27 cellular contexts compared by ENCODE assay signal in the genomic region with DNA sequence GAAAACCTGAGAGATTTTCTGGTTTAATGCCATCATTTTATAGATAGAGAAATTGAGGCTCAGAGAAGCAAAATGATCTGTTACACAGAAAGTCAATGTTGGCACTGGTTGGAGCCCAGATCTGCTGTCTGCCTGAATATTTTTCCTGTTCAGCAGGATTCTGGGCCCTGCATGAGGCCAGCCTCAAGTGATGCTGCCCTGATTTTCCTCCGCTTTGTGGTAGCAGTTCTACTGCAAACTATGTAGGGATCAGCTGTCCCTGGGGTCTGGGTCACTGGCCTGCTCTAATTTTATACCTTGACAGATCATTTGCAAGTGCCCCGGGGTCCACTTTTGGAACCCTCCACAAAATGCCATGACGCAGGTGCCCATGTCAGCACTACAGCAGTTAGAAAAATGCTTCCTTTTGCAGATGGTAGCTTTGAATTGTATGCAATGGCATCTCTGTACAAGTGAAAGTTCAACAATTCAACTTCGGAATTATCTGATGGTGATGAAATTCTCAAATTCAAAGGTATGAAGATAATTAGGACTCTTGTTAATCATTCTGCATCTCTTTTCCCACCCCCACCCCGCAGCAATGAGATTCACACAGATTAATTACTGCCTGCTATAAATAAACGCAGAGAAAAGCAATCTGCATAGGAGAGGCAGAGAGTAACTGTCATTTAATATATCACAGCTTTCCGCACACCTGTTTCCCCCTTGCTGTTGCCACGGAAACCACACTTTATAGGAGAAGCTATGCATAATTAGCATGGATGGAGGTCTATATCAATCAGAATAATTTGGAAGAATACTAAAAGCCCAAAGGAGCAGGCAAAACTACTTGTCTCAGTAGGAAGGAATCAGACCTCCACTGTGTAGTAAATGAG.
DNase-seq lines count a peak whose midpoint lies in the region; ATAC-seq and TF ChIP-seq lines count a peak whose summit lies in the region.
"Had no signal": no experiment of that assay in that cellular context is flagged by ENCODE, and none has a peak within 500 bp of the region (broad histone marks: within the 10 kb centered on the region; RNA-seq: fewer than 3 reads in every experiment).

No MANE protein-coding gene starts in this region.

- H3K9me3 ChIP-seq in SU-DHL-6 (ENCODE audit: insufficient read depth, low read length), result no peaks in the 10 kb centered on the region
- H3K9me3 ChIP-seq: breast epithelium, prostate gland, SJSA1 had no signal

- intact Hi-C loops in activated T-helper 2 cell treated with anti-CD3 and anti-CD28 coated beads, Interferon-gamma antibody, Interleukin-2, Interleukin-4, amounts not matched to agents 10 μg/mL and 5 μg/mL and 100 μg/mL, durations not matched to agents 14 hours and 24 hours and 36 hours (cut with micrococcal nuclease), result no loop called here

- H3K4me2 ChIP-seq in SU-DHL-6 (ENCODE audit: low read depth, low read length, poor library complexity, severe bottlenecking), result peak overlapping the region; percentile 68

- peaks cover 41% of the 10 kb centered on the region for H3K4me1 Mint-ChIP-seq in stimulated activated memory B cell treated with anti-CD40 and anti-IgM and Interleukin-4, amounts not matched to agents 10 μg/mL and 1 μg/mL and 100 μg/mL, for 72 hours
- peaks cover 15 to 62% (median 42%) of the 10 kb centered on the region in 4 donors for H3K4me1 Mint-ChIP-seq in naive thymus-derived CD8-positive, alpha-beta T cell
- peaks cover 14% of the 10 kb centered on the region for H3K4me1 Mint-ChIP-seq in activated T-helper 2 cell treated with anti-CD3 and anti-CD28 coated beads, Interferon-gamma antibody, Interleukin-2, Interleukin-4, amounts not matched to agents 10 μg/mL and 5 μg/mL and 100 μg/mL, durations not matched to agents 14 hours and 24 hours and 36 hours (ENCODE audit: low read depth)

- H3K36me3 ChIP-seq in SU-DHL-6 (ENCODE audit: low read length), result no peaks in the 10 kb centered on the region
- H3K36me3 ChIP-seq: breast epithelium, prostate gland, SJSA1 had no signal

- H3K27me3 ChIP-seq in SU-DHL-6 (ENCODE audit: low read length), result no peaks in the 10 kb centered on the region
- H3K27me3 ChIP-seq: breast epithelium, SJSA1 had no signal

- H3K9me3 Mint-ChIP-seq in stimulated activated memory B cell treated with anti-CD40 and anti-IgM and Interleukin-4, amounts not matched to agents 10 μg/mL and 1 μg/mL and 100 μg/mL, for 72 hours, result no peaks in the 10 kb centered on the region
- H3K9me3 Mint-ChIP-seq in naive thymus-derived CD8-positive, alpha-beta T cell, result no peaks in the 10 kb centered on the region
- no peaks in the 10 kb centered on the region for H3K9me3 Mint-ChIP-seq in activated T-helper 2 cell treated with anti-CD3 and anti-CD28 coated beads, Interferon-gamma antibody, Interleukin-2, Interleukin-4, amounts not matched to agents 10 μg/mL and 5 μg/mL and 100 μg/mL, durations not matched to agents 14 hours and 24 hours and 36 hours
- H3K9me3 Mint-ChIP-seq: effector memory CD8-positive, alpha-beta T cell; type B pancreatic cell had no signal

- H3K36me3 Mint-ChIP-seq in stimulated activated memory B cell treated with anti-CD40 and anti-IgM and Interleukin-4, amounts not matched to agents 10 μg/mL and 1 μg/mL and 100 μg/mL, for 72 hours, result no peaks in the 10 kb centered on the region
- H3K36me3 Mint-ChIP-seq in naive thymus-derived CD8-positive, alpha-beta T cell, result no peaks in the 10 kb centered on the region
- H3K36me3 Mint-ChIP-seq in activated T-helper 2 cell treated with anti-CD3 and anti-CD28 coated beads, Interferon-gamma antibody, Interleukin-2, Interleukin-4, amounts not matched to agents 10 μg/mL and 5 μg/mL and 100 μg/mL, durations not matched to agents 14 hours and 24 hours and 36 hours (ENCODE audit: low read depth), result no peaks in the 10 kb centered on the region
- H3K36me3 Mint-ChIP-seq: type B pancreatic cell had no signal

- H3K9me2 ChIP-seq in SU-DHL-6 (replicated peaks; ENCODE audit: insufficient read depth, low read length), result no peaks in the 10 kb centered on the region

- no peak overlapping the region for H3K4me3 Mint-ChIP-seq in stimulated activated memory B cell treated with anti-CD40 and anti-IgM and Interleukin-4, amounts not matched to agents 10 μg/mL and 1 μg/mL and 100 μg/mL, for 72 hours
- peak overlapping the region in 3 of 10 donors; percentile 7 to 20 (median 7) for H3K4me3 Mint-ChIP-seq in naive thymus-derived CD8-positive, alpha-beta T cell
- no peak overlapping the region for H3K4me3 Mint-ChIP-seq in activated T-helper 2 cell treated with anti-CD3 and anti-CD28 coated beads, Interferon-gamma antibody, Interleukin-2, Interleukin-4, amounts not matched to agents 10 μg/mL and 5 μg/mL and 100 μg/mL, durations not matched to agents 14 hours and 24 hours and 36 hours (ENCODE audit: low read depth)
- H3K4me3 Mint-ChIP-seq: activated CD4-positive, alpha-beta T cell treated with anti-CD3 and anti-CD28 coated beads for 36 hours; activated naive CD4-positive, alpha-beta T cell treated with anti-CD3 and anti-CD28 coated beads for 36 hours; effector memory CD8-positive, alpha-beta T cell; T-helper 17 cell; type B pancreatic cell had no signal

- TF ChIP-seq CTCF in SU-DHL-6 (IDR thresholded peaks at IDR 0.05; ENCODE audit: insufficient read depth, low read length, poor library complexity, severe bottlenecking), result no peak

- peak overlapping the region; percentile 61 for H3K27ac Mint-ChIP-seq in stimulated activated memory B cell treated with anti-CD40 and anti-IgM and Interleukin-4, amounts not matched to agents 10 μg/mL and 1 μg/mL and 100 μg/mL, for 72 hours
- peak overlapping the region in 3 of 10 donors; percentile 18 to 63 (median 31) for H3K27ac Mint-ChIP-seq in naive thymus-derived CD8-positive, alpha-beta T cell
- no peak overlapping the region for H3K27ac Mint-ChIP-seq in activated T-helper 2 cell treated with anti-CD3 and anti-CD28 coated beads, Interferon-gamma antibody, Interleukin-2, Interleukin-4, amounts not matched to agents 10 μg/mL and 5 μg/mL and 100 μg/mL, durations not matched to agents 14 hours and 24 hours and 36 hours
- H3K27ac Mint-ChIP-seq: activated CD4-positive, alpha-beta T cell treated with anti-CD3 and anti-CD28 coated beads for 36 hours; activated naive CD4-positive, alpha-beta T cell treated with anti-CD3 and anti-CD28 coated beads for 36 hours; T-helper 17 cell; type B pancreatic cell had no signal

- H3K27me3 Mint-ChIP-seq in stimulated activated memory B cell treated with anti-CD40 and anti-IgM and Interleukin-4, amounts not matched to agents 10 μg/mL and 1 μg/mL and 100 μg/mL, for 72 hours, result peaks cover 45% of the 10 kb centered on the region
- peaks cover 0 to 1% (median 0%) of the 10 kb centered on the region in 5 donors for H3K27me3 Mint-ChIP-seq in naive thymus-derived CD8-positive, alpha-beta T cell
- peaks cover 15% of the 10 kb centered on the region for H3K27me3 Mint-ChIP-seq in activated T-helper 2 cell treated with anti-CD3 and anti-CD28 coated beads, Interferon-gamma antibody, Interleukin-2, Interleukin-4, amounts not matched to agents 10 μg/mL and 5 μg/mL and 100 μg/mL, durations not matched to agents 14 hours and 24 hours and 36 hours (ENCODE audit: low read depth)
- H3K27me3 Mint-ChIP-seq: effector memory CD8-positive, alpha-beta T cell had no signal

- peak overlapping the region; percentile 99 for H3K27ac ChIP-seq in SU-DHL-6 (ENCODE audit: low read depth, low read length)
- H3K27ac ChIP-seq: breast epithelium, coronary artery, foreskin keratinocyte, prostate gland, SJSA1 had no signal

- H4K20me1 ChIP-seq in SU-DHL-6 (ENCODE audit: low read depth, low read length), result no peaks in the 10 kb centered on the region

- peaks cover 35% of the 10 kb centered on the region for H3F3A ChIP-seq in SU-DHL-6 (ENCODE audit: insufficient read depth)

- POLR2A ChIA-PET in naive thymus-derived CD8-positive, alpha-beta T cell (lab: Charles Lee), result no interaction called here

- H3K4me3 ChIP-seq in SU-DHL-6 (ENCODE audit: insufficient read depth, low read length, poor library complexity, severe bottlenecking), result peak overlapping the region; percentile 22
- H3K4me3 ChIP-seq: breast epithelium, coronary artery, prostate gland, SJSA1 had no signal

- H2AFZ ChIP-seq in SU-DHL-6 (ENCODE audit: low read depth, low read length, severe bottlenecking), result no peak overlapping the region

- no peaks in the 10 kb centered on the region for H3K79me2 ChIP-seq in SU-DHL-6 (ENCODE audit: insufficient read depth, low read length)

- DNase-seq in NCI-H1417 (lab: John Stamatoyannopoulos, UW) (peak in 2 of 3 experiments; percentile 12 to 68), NCI-H1417 treated with DMSO at 0.1 percent for 48 hours (lab: John Stamatoyannopoulos, UW) (no peak), NCI-H1105 (lab: John Stamatoyannopoulos, UW) (peak; percentile 50), AG20443 (ENCODE audit: low spot score) (no peak)
- no peak for DNase-seq in naive thymus-derived CD8-positive, alpha-beta T cell
- DNase-seq in activated T-helper 2 cell treated with anti-CD3 and anti-CD28 coated beads, Interferon-gamma antibody, Interleukin-2, Interleukin-4, amounts not matched to agents 10 μg/mL and 5 μg/mL and 100 μg/mL, durations not matched to agents 14 hours and 24 hours and 36 hours (ENCODE audit: low spot score), result no peak
- DNase-seq: 8988T; activated CD4-positive, alpha-beta T cell treated with anti-CD3 and anti-CD28 coated beads for 36 hours; activated naive CD4-positive, alpha-beta T cell treated with anti-CD3 and anti-CD28 coated beads for 36 hours; activated T-cell treated with anti-CD3 and anti-CD28 coated beads, Interleukin-2, amount 50 U/mL, for 48 hours; AML-193; COR-L47; effector memory CD8-positive, alpha-beta T cell; EL; foreskin keratinocyte; left cardiac atrium; MM.1S; NCI-H187; stimulated activated CD8-positive, alpha-beta memory T cell treated with anti-CD3 and anti-CD28 coated beads, Interleukin-4, amount 100 ng/mL, for 48 hours; T-helper 17 cell had no signal

- ATAC-seq in stimulated activated memory B cell treated with anti-CD40 and anti-IgM and Interleukin-4, amounts not matched to agents 10 μg/mL and 1 μg/mL and 100 μg/mL, for 72 hours, result no peak
- no peak for ATAC-seq in naive thymus-derived CD8-positive, alpha-beta T cell
- ATAC-seq: activated CD4-positive, alpha-beta T cell treated with anti-CD3 and anti-CD28 coated beads for 36 hours; effector memory CD8-positive, alpha-beta T cell; foreskin keratinocyte; left cardiac atrium; T-helper 17 cell had no signal

- H3K9ac ChIP-seq in SU-DHL-6 (ENCODE audit: low read length), result peak overlapping the region; percentile 53

Comparison
In these comparisons a context has a peak if more than half of its experiments do, and no peak if none do; other contexts are left out.
1. DNase-seq: peak in NCI-H1417 (2 of 3) and NCI-H1105 (single experiment); none in NCI-H1417 treated with DMSO at 0.1 percent for 48 hours (single experiment), naive thymus-derived CD8-positive, alpha-beta T cell (0 of 10), activated T-helper 2 cell treated with anti-CD3 and anti-CD28 coated beads, Interferon-gamma antibody, Interleukin-2, Interleukin-4, amounts not matched to agents 10 μg/mL and 5 μg/mL and 100 μg/mL, durations not matched to agents 14 hours and 24 hours and 36 hours (single experiment) and AG20443 (single experiment).